ENCODE assay signal across 22 cellular contexts in genomic region chr14:105495990-105496830, GRCh38. TPM values are rescaled to one million over a fixed set of nuclear protein-coding genes. Genes with fewer than 3 reads are reported as not detected.
DNase-seq lines count a peak whose midpoint lies in the region; ATAC-seq and TF ChIP-seq lines count a peak whose summit lies in the region.
"Had no signal": no experiment of that assay in that cellular context is flagged by ENCODE, and none has a peak within 500 bp of the region (broad histone marks: within the 10 kb centered on the region; RNA-seq: fewer than 3 reads in every experiment).

No MANE protein-coding gene starts in this region.

- H4K91ac ChIP-seq in H9 (ENCODE audit: insufficient read length, low read depth, low read length) = no peak overlapping the region

- H3K27ac Mint-ChIP-seq in activated CD8-positive, alpha-beta memory T cell treated with anti-CD3 and anti-CD28 coated beads, Interleukin-2, amount 10 ng/mL, durations not matched to agents 7 days and 5 days = no peak overlapping the region
- no peak overlapping the region for H3K27ac Mint-ChIP-seq in H9
- H3K27ac Mint-ChIP-seq: B cell had no signal

- H3K4me1 ChIP-seq in H9 (ENCODE audit: insufficient read depth, low read length) = no peaks in the 10 kb centered on the region
- H3K4me1 ChIP-seq: uterus had no signal

- TF ChIP-seq CTCF in H9 (conservative IDR thresholded peaks at IDR 0.05) = no peak

- no peak overlapping the region for H2BK120ac ChIP-seq in H9 (ENCODE audit: low read depth, low read length, poor library complexity, severe bottlenecking)

- no peak overlapping the region for H3K27ac ChIP-seq in H9 (ENCODE audit: insufficient read length, low read depth, low read length)
- H3K27ac ChIP-seq: ascending aorta, SJCRH30, uterus had no signal

- H2BK15ac ChIP-seq in H9 (ENCODE audit: low read depth, low read length) = no peak overlapping the region

- no peaks in the 10 kb centered on the region for H3K36me3 Mint-ChIP-seq in activated CD8-positive, alpha-beta memory T cell treated with anti-CD3 and anti-CD28 coated beads, Interleukin-2, amount 10 ng/mL, durations not matched to agents 7 days and 5 days
- peaks cover 0 to 5% (median 0%) of the 10 kb centered on the region in 3 experiments; a peak in 2 of 7 replicates for H3K36me3 Mint-ChIP-seq in H9 (ENCODE audit: insufficient read depth in 1 of 3, low read depth in 3 of 3)

- H3K4ac ChIP-seq in H9 (ENCODE audit: low read depth, low read length) = no peak overlapping the region

- H2BK5ac ChIP-seq in H9 (ENCODE audit: insufficient read length, low read length) = no peak overlapping the region

- no peaks in the 10 kb centered on the region for H3K79me2 ChIP-seq in H9 (ENCODE audit: insufficient read depth, low read length)

- H3K18ac ChIP-seq in H9 (ENCODE audit: insufficient read length, low read depth, low read length) = no peak overlapping the region

- H3K9me3 ChIP-seq in H9 (ENCODE audit: control insufficient read depth, low read depth, low read length) = no peaks in the 10 kb centered on the region
- H3K9me3 ChIP-seq: ascending aorta, Caco-2, SJCRH30, uterus had no signal

- WGBS in H9 (ENCODE audit: extremely low coverage, insufficient read length, low lambda C conversion rate) = no CpG with 5 or more reads among the region's 18 CpGs

- no peak overlapping the region; the same call in 1 of the 2 replicates for H3K14ac ChIP-seq in H9 (ENCODE audit: insufficient read depth, low read length)

- intact Hi-C loops in left cardiac atrium (cut with DNase I) (no loop called here), posterior cingulate gyrus (cut with DNase I) (no loop called here)

- H3K4me2 ChIP-seq in H9 (ENCODE audit: insufficient read depth, insufficient read length, low read length) = no peak overlapping the region

- no peaks in the 10 kb centered on the region for H3K79me1 ChIP-seq in H9 (ENCODE audit: insufficient read depth, low read depth, low read length, poor library complexity, severe bottlenecking)

- H3K9ac ChIP-seq in H9 (ENCODE audit: extremely low read depth, insufficient read length, low read length) = no peak overlapping the region

- CTCF ChIA-PET in activated CD8-positive, alpha-beta memory T cell treated with anti-CD3 and anti-CD28 coated beads, Interleukin-2, amount 10 ng/mL, durations not matched to agents 7 days and 5 days (lab: Charles Lee) = no interaction called here

- no peaks in the 10 kb centered on the region for H3K23me2 ChIP-seq in H9 (ENCODE audit: insufficient read length, low read depth, low read length, poor library complexity, severe bottlenecking)

- no peaks in the 10 kb centered on the region for H3K9me3 Mint-ChIP-seq in activated CD8-positive, alpha-beta memory T cell treated with anti-CD3 and anti-CD28 coated beads, Interleukin-2, amount 10 ng/mL, durations not matched to agents 7 days and 5 days (ENCODE audit: low read depth)
- H3K9me3 Mint-ChIP-seq in H9 = peaks cover 0 to 4% of the 10 kb centered on the region in 2 experiments; a peak in 1 of 5 replicates
- H3K9me3 Mint-ChIP-seq: activated T-cell treated with anti-CD3 and anti-CD28 coated beads, Interleukin-2, amount 50 U/mL, for 4 hours had no signal

- no peak overlapping the region for H4K5ac ChIP-seq in H9 (ENCODE audit: insufficient read length, low read depth, low read length)

- H3K4me3 Mint-ChIP-seq in activated CD8-positive, alpha-beta memory T cell treated with anti-CD3 and anti-CD28 coated beads, Interleukin-2, amount 10 ng/mL, durations not matched to agents 7 days and 5 days = no peak overlapping the region
- H3K4me3 Mint-ChIP-seq in H9 = no peak overlapping the region
- H3K4me3 Mint-ChIP-seq: activated T-cell treated with anti-CD3 and anti-CD28 coated beads, Interleukin-2, amount 50 U/mL, for 4 hours; B cell had no signal

- H2AFZ ChIP-seq in H9 (ENCODE audit: low read length) = no peak overlapping the region

- H3K23ac ChIP-seq in H9 (ENCODE audit: insufficient read length, low read depth, low read length) = no peak overlapping the region

- no peak overlapping the region for H4K8ac ChIP-seq in H9 (replicated peaks; ENCODE audit: insufficient read length, low read depth, low read length)

- H2AK5ac ChIP-seq in H9 (ENCODE audit: insufficient read length, low read length) = no peak overlapping the region

- DNase-seq in activated CD8-positive, alpha-beta memory T cell treated with anti-CD3 and anti-CD28 coated beads, Interleukin-2, amount 10 ng/mL, durations not matched to agents 7 days and 5 days = peak; percentile 38
- no peak for DNase-seq in activated CD8-positive, alpha-beta memory T cell treated with anti-CD3 and anti-CD28 coated beads, Interleukin-2, amount 50 U/mL, for 48 hours
- DNase-seq in H9 (peak; percentile 18), left cardiac atrium (peak; percentile 22), posterior cingulate gyrus (peak in 6 of 10 donors; percentile 4 to 72 (median 40)), mesenteric fat pad (ENCODE audit: low spot score) (no peak), dermis blood vessel endothelial cell (no peak)
- DNase-seq: activated CD4-positive, alpha-beta T cell treated with anti-CD3 and anti-CD28 coated beads, Interleukin-2, amount 50 U/mL, for 4 hours; activated naive CD4-positive, alpha-beta T cell treated with Interleukin-2 at 50 U/mL for 16 hours; activated T-cell treated with anti-CD3 and anti-CD28 coated beads, Interleukin-2, amount 50 U/mL, for 4 hours; KG1; left colon; NCI-H1694; NCI-H2171 treated with DMSO at 0.1 percent for 48 hours; retina; stimulated activated CD8-positive, alpha-beta memory T cell treated with anti-CD3 and anti-CD28 coated beads, Interleukin-4, amount 100 ng/mL, for 48 hours had no signal

- peaks cover 6% of the 10 kb centered on the region for H3K4me1 Mint-ChIP-seq in activated CD8-positive, alpha-beta memory T cell treated with anti-CD3 and anti-CD28 coated beads, Interleukin-2, amount 10 ng/mL, durations not matched to agents 7 days and 5 days
- H3K4me1 Mint-ChIP-seq in H9 = peaks cover 0 to 9% of the 10 kb centered on the region in 2 experiments; a peak in 2 of 4 replicates

- no peak for ATAC-seq in activated CD8-positive, alpha-beta memory T cell treated with anti-CD3 and anti-CD28 coated beads, Interleukin-2, amount 10 ng/mL, durations not matched to agents 7 days and 5 days
- no peak for ATAC-seq in left cardiac atrium
- ATAC-seq in HG03442 (IDR thresholded peaks at IDR 0.05; ENCODE audit: unreplicated experiment) = no peak
- ATAC-seq: activated T-cell treated with anti-CD3 and anti-CD28 coated beads, Interleukin-2, amount 50 U/mL, for 4 hours; left colon had no signal

- H3T11ph ChIP-seq in H9 (ENCODE audit: low read length) = no peak overlapping the region

- no peaks in the 10 kb centered on the region for H3K27me3 ChIP-seq in H9 (ENCODE audit: insufficient read depth, low read length)
- H3K27me3 ChIP-seq: ascending aorta, SJCRH30, uterus had no signal

- no peaks in the 10 kb centered on the region for H4K20me1 ChIP-seq in H9 (ENCODE audit: control insufficient read depth, insufficient read depth, insufficient read length)

- H2BK20ac ChIP-seq in H9 (ENCODE audit: low read depth, low read length, poor library complexity, severe bottlenecking) = no peak overlapping the region

- no peaks in the 10 kb centered on the region for H3K27me3 Mint-ChIP-seq in activated CD8-positive, alpha-beta memory T cell treated with anti-CD3 and anti-CD28 coated beads, Interleukin-2, amount 10 ng/mL, durations not matched to agents 7 days and 5 days
- H3K27me3 Mint-ChIP-seq in H9 (ENCODE audit: low read depth) = no peaks in the 10 kb centered on the region
- H3K27me3 Mint-ChIP-seq: B cell had no signal

- no peak overlapping the region for H2BK12ac ChIP-seq in H9 (ENCODE audit: insufficient read length, low read depth, low read length)

- no peak overlapping the region for H3K56ac ChIP-seq in H9 (ENCODE audit: insufficient read length, low read depth, low read length)

RNA-seq across cellular contexts. Expression of gene TEDC1, which starts 5.2 kb away (rescaled TPM):
- total RNA-seq in activated CD8-positive, alpha-beta memory T cell treated with anti-CD3 and anti-CD28 coated beads, Interleukin-2, amount 10 ng/mL, durations not matched to agents 7 days and 5 days = 10 to 100 TPM; 40.6 to 56.8 TPM
- total RNA-seq in H9 (2021) (26.2 TPM in 2 replicates), left cardiac atrium (1 to 10 TPM; 5.1 to 5.9 TPM), mesenteric fat pad (22.7 TPM), dermis blood vessel endothelial cell (9.7 and 18.0 TPM in 2 replicates)

RNA-seq across cellular contexts. Expression of gene CRIP1, which starts 9.5 kb away (rescaled TPM):
- 100 to 1,000 TPM; 546 to 574 TPM for total RNA-seq in activated CD8-positive, alpha-beta memory T cell treated with anti-CD3 and anti-CD28 coated beads, Interleukin-2, amount 10 ng/mL, durations not matched to agents 7 days and 5 days
- total RNA-seq in H9 (2021) = 6.9 and 8.8 TPM in 2 replicates
- 100 to 1,000 TPM; 137 to 192 TPM for total RNA-seq in left cardiac atrium
- 64.8 TPM for total RNA-seq in mesenteric fat pad
- 0.42 and 0.68 TPM in 2 replicates for total RNA-seq in dermis blood vessel endothelial cell

RNA-seq across cellular contexts. Expression of gene CRIP2, which starts 21.6 kb away (rescaled TPM):
- total RNA-seq in activated CD8-positive, alpha-beta memory T cell treated with anti-CD3 and anti-CD28 coated beads, Interleukin-2, amount 10 ng/mL, durations not matched to agents 7 days and 5 days = under 1 TPM in 1 of 2 experiments, not detected in 1; 0.68 TPM
- total RNA-seq in H9 (2021) = 5.7 and 7.2 TPM in 2 replicates
- 100 to 1,000 TPM; 783 to 843 TPM for total RNA-seq in left cardiac atrium
- total RNA-seq in mesenteric fat pad = 82.8 TPM
- 265 and 324 TPM in 2 replicates for total RNA-seq in dermis blood vessel endothelial cell

RNA-seq across cellular contexts. Expression of gene TMEM121, which starts 30.2 kb away (rescaled TPM):
- 10 to 100 TPM; 11.5 to 11.9 TPM for total RNA-seq in activated CD8-positive, alpha-beta memory T cell treated with anti-CD3 and anti-CD28 coated beads, Interleukin-2, amount 10 ng/mL, durations not matched to agents 7 days and 5 days
- total RNA-seq in H9 (2021) = 1.0 and 2.6 TPM in 2 replicates
- 1 to 10 TPM; 2.2 to 2.7 TPM for total RNA-seq in left cardiac atrium
- 2.1 TPM for total RNA-seq in mesenteric fat pad
- 4.6 and 11.7 TPM in 2 replicates for total RNA-seq in dermis blood vessel endothelial cell
- total RNA-seq: Caco-2 had no signal

Comparison
In these comparisons a context has a peak if more than half of its experiments do, and no peak if none do; other contexts are left out.
1. DNase-seq: peak in activated CD8-positive, alpha-beta memory T cell treated with anti-CD3 and anti-CD28 coated beads, Interleukin-2, amount 10 ng/mL, durations not matched to agents 7 days and 5 days (single experiment), H9 (single experiment), left cardiac atrium (single experiment) and posterior cingulate gyrus (6 of 10); none in activated CD8-positive, alpha-beta memory T cell treated with anti-CD3 and anti-CD28 coated beads, Interleukin-2, amount 50 U/mL, for 48 hours (single experiment), mesenteric fat pad (single experiment) and dermis blood vessel endothelial cell (single experiment).
2. RNA of gene CRIP2, which starts 21.6 kb away (total RNA-seq): 783 to 843 TPM in left cardiac atrium, 265 to 324 TPM in dermis blood vessel endothelial cell and 82.8 TPM in mesenteric fat pad (single experiment); 5.7 to 7.2 TPM in H9 and 0.68 TPM in activated CD8-positive, alpha-beta memory T cell treated with anti-CD3 and anti-CD28 coated beads, Interleukin-2, amount 10 ng/mL, durations not matched to agents 7 days and 5 days; every median in the first group is over 10 times any median in the second.